ENCODE assay signal across 8 cellular contexts in genomic region chr17:2337811-2338657, GRCh38. TPM values are rescaled to one million over a fixed set of nuclear protein-coding genes. Genes with fewer than 3 reads are reported as not detected.
A peak's percentile ranks its signal among the peaks of the same experiment; 100 is the strongest.
DNase-seq lines count a peak whose midpoint lies in the region; ATAC-seq and TF ChIP-seq lines count a peak whose summit lies in the region.

No MANE protein-coding gene starts in this region.

- H3K9me3 ChIP-seq in iPS-20b (ENCODE audit: insufficient read depth, low read depth, low read length) (no peaks in the 10 kb centered on the region), skeletal muscle satellite cell (replicated peaks; ENCODE audit: low read length) (no peaks in the 10 kb centered on the region)

- H3K4me3 ChIP-seq in brain microvascular endothelial cell (ENCODE audit: low read depth, low read length): peak overlapping the region; percentile 94
- peak overlapping the region; percentile 78 for H3K4me3 ChIP-seq in iPS-20b (ENCODE audit: low read length)
- peak overlapping the region; percentile 93 for H3K4me3 ChIP-seq in skeletal muscle satellite cell (ENCODE audit: low read length)

- H3K4me1 ChIP-seq in iPS-20b (ENCODE audit: insufficient read depth, low read length) (peaks cover 22% of the 10 kb centered on the region), skeletal muscle satellite cell (ENCODE audit: control insufficient read depth, insufficient read depth, low read length) (peaks cover 21% of the 10 kb centered on the region)

- H3K27me3 ChIP-seq in brain microvascular endothelial cell (replicated peaks) (no peaks in the 10 kb centered on the region), iPS-20b (ENCODE audit: insufficient read depth, low read length) (no peaks in the 10 kb centered on the region), skeletal muscle satellite cell (ENCODE audit: control insufficient read depth, insufficient read depth, low read length) (no peaks in the 10 kb centered on the region)

- DNase-seq in DMS53 (lab: John Stamatoyannopoulos, UW) (peak; percentile 70), DMS53 treated with DMSO at 0.1 percent for 48 hours (lab: John Stamatoyannopoulos, UW; ENCODE audit: unreplicated experiment) (no peak), HT-29 (ENCODE audit: low spot score) (peak; percentile 36), T-helper 22 cell (ENCODE audit: low read depth) (peak; percentile 44), brain microvascular endothelial cell (no peak)

- H3K27ac ChIP-seq in brain microvascular endothelial cell (peak overlapping the region; percentile 51), iPS-20b (ENCODE audit: low read length) (no peak overlapping the region)

- H3K36me3 ChIP-seq in brain microvascular endothelial cell (replicated peaks): peaks cover 21% of the 10 kb centered on the region
- H3K36me3 ChIP-seq in iPS-20b (ENCODE audit: insufficient read depth, low read depth, low read length): peaks cover 38% of the 10 kb centered on the region
- peaks cover 22% of the 10 kb centered on the region for H3K36me3 ChIP-seq in skeletal muscle satellite cell (ENCODE audit: insufficient read depth, low read length)

- H3K4me2 ChIP-seq in skeletal muscle satellite cell (ENCODE audit: low read length): peak overlapping the region; percentile 90

- no peak for ATAC-seq in GM21390 (IDR thresholded peaks at IDR 0.05; ENCODE audit: unreplicated experiment)

- peak overlapping the region; percentile 60; the same call in 1 of the 2 replicates for H3K9ac ChIP-seq in iPS-20b (ENCODE audit: low read depth, low read length)
- H3K9ac ChIP-seq in skeletal muscle satellite cell (ENCODE audit: low read depth, low read length): peak overlapping the region; percentile 95

- no peak for TF ChIP-seq CTCF in brain microvascular endothelial cell (IDR thresholded peaks at IDR 0.05; ENCODE audit: low read depth, low read length, missing control alignments)

- in situ Hi-C loops in brain microvascular endothelial cell (cut with HindIII; ENCODE audit: low pct_ligation_motif_present, low sequenced_read_pairs): no loop called here

RNA-seq across cellular contexts. Expression of gene SGSM2, which starts 0.7 kb away (rescaled TPM):
- 18.5 and 25.7 TPM in 2 replicates for total RNA-seq in HT-29 (2014; rRNA removed; shearing (Covaris generic))
- 17.5 and 19.2 TPM in 2 replicates for total RNA-seq in skeletal muscle satellite cell (2012; rRNA removed)

RNA-seq across cellular contexts. Expression of gene TSR1, which starts 1.8 kb away (rescaled TPM):
- 34.7 and 48.1 TPM in 2 replicates for total RNA-seq in HT-29 (2014; rRNA removed; shearing (Covaris generic))
- total RNA-seq in skeletal muscle satellite cell (2012; rRNA removed): 81.1 and 86.7 TPM in 2 replicates

RNA-seq across cellular contexts. Expression of gene SRR, which starts 34.3 kb away (rescaled TPM):
- 1.2 and 5.8 TPM in 2 replicates for total RNA-seq in HT-29 (2014; rRNA removed; shearing (Covaris generic))
- 12.9 and 14.4 TPM in 2 replicates for total RNA-seq in skeletal muscle satellite cell (2012; rRNA removed)

RNA-seq across cellular contexts. Expression of gene SMG6, which starts 34.4 kb away (rescaled TPM):
- total RNA-seq in HT-29 (2014; rRNA removed; shearing (Covaris generic)): 14.9 and 17.5 TPM in 2 replicates
- total RNA-seq in skeletal muscle satellite cell (2012; rRNA removed): 20.0 and 30.1 TPM in 2 replicates

Comparison
In these comparisons a context has a peak if more than half of its experiments do, and no peak if none do; other contexts are left out.
1. DNase-seq: peak in DMS53 (single experiment), HT-29 (single experiment) and T-helper 22 cell (single experiment); none in DMS53 treated with DMSO at 0.1 percent for 48 hours (single experiment) and brain microvascular endothelial cell (single experiment).
2. Peak in every context shown above with its lines, with median percentiles within 50 percentile points of each other: H3K4me3 ChIP-seq.